Comparison of ENCODE assay signal across 17 cellular contexts in genomic region chr2:29050591-29050990, GRCh38. TPM values are rescaled to one million over a fixed set of nuclear protein-coding genes. Genes with fewer than 3 reads are reported as not detected.
DNase-seq lines count a peak whose midpoint lies in the region; ATAC-seq and TF ChIP-seq lines count a peak whose summit lies in the region.
"Had no signal": no experiment of that assay in that cellular context is flagged by ENCODE, and none has a peak within 500 bp of the region (broad histone marks: within the 10 kb centered on the region; RNA-seq: fewer than 3 reads in every experiment).

No MANE protein-coding gene starts in this region.

- ATAC-seq in HG03521 (IDR thresholded peaks at IDR 0.05; ENCODE audit: unreplicated experiment): no peak
- ATAC-seq: A549 had no signal

- H3K27ac ChIP-seq in BLaER1 treated with 17β-estradiol and CSF1 and Interleukin-3, amounts not matched to agents 10 nM and 100 nM: no peak overlapping the region
- no peak overlapping the region for H3K27ac ChIP-seq in SJCRH30
- H3K27ac ChIP-seq in neural progenitor cell: no peak overlapping the region
- H3K27ac ChIP-seq: A549 had no signal

- no peaks in the 10 kb centered on the region for H3K36me3 Mint-ChIP-seq in neural progenitor cell
- H3K36me3 Mint-ChIP-seq: CD4-positive, CD25-positive, alpha-beta regulatory T cell had no signal

- peak overlapping the region; percentile 37 for H3K27ac Mint-ChIP-seq in neural progenitor cell
- H3K27ac Mint-ChIP-seq: CD4-positive, CD25-positive, alpha-beta regulatory T cell had no signal

- peaks cover 3% of the 10 kb centered on the region for H3F3A ChIP-seq in neural progenitor cell (ENCODE audit: low read depth)

- no peaks in the 10 kb centered on the region; a peak in 1 of 22 replicates for H4K20me1 ChIP-seq in BLaER1 treated with 17β-estradiol and CSF1 and Interleukin-3, amounts not matched to agents 10 nM and 100 nM
- H4K20me1 ChIP-seq in neural progenitor cell (ENCODE audit: low read depth): no peaks in the 10 kb centered on the region

- in situ Hi-C loops in ACHN (cut with HindIII; ENCODE audit: low pct_ligation_motif_present, low pct_unique_long_range_greater_than_20kb, low sequenced_read_pairs): no loop called here

- peaks cover 8% of the 10 kb centered on the region for H3K27me3 Mint-ChIP-seq in neural progenitor cell (ENCODE audit: insufficient read depth, low read depth)
- H3K27me3 Mint-ChIP-seq: CD4-positive, CD25-positive, alpha-beta regulatory T cell had no signal

- H3K9me3 Mint-ChIP-seq in neural progenitor cell: no peaks in the 10 kb centered on the region
- H3K9me3 Mint-ChIP-seq: CD4-positive, CD25-positive, alpha-beta regulatory T cell had no signal

- peaks cover 22% of the 10 kb centered on the region for H3K4me1 Mint-ChIP-seq in neural progenitor cell
- H3K4me1 Mint-ChIP-seq: CD4-positive, CD25-positive, alpha-beta regulatory T cell had no signal

- H3K4me1 ChIP-seq in BLaER1 treated with 17β-estradiol and CSF1 and Interleukin-3, amounts not matched to agents 10 nM and 100 nM: peaks cover 5 to 13% (median 8%) of the 10 kb centered on the region in 10 experiments; a peak in 15 of 20 replicates
- peaks cover 12% of the 10 kb centered on the region for H3K4me1 ChIP-seq in SJCRH30
- H3K4me1 ChIP-seq in neural progenitor cell: peaks cover 18% of the 10 kb centered on the region
- H3K4me1 ChIP-seq: A549 had no signal

- H3K36me3 ChIP-seq in BLaER1 treated with 17β-estradiol and CSF1 and Interleukin-3, amounts not matched to agents 10 nM and 100 nM: no peaks in the 10 kb centered on the region
- no peaks in the 10 kb centered on the region for H3K36me3 ChIP-seq in SJCRH30
- no peaks in the 10 kb centered on the region for H3K36me3 ChIP-seq in neural progenitor cell

- no peak overlapping the region for H3K9ac ChIP-seq in BLaER1 treated with 17β-estradiol and CSF1 and Interleukin-3, amounts not matched to agents 10 nM and 100 nM
- H3K9ac ChIP-seq in neural progenitor cell: no peak overlapping the region

- no peaks in the 10 kb centered on the region for H3K79me2 ChIP-seq in neural progenitor cell (ENCODE audit: low read depth)

- TF ChIP-seq CTCF in neural progenitor cell (IDR thresholded peaks at IDR 0.05): no peak

- H3K4me2 ChIP-seq in BLaER1 treated with 17β-estradiol and CSF1 and Interleukin-3, amounts not matched to agents 10 nM and 100 nM: peak overlapping the region in 8 of 11 experiments; percentile 2 to 58 (median 45); a peak in 11 of 22 replicates
- no peak overlapping the region for H3K4me2 ChIP-seq in neural progenitor cell
- H3K4me2 ChIP-seq: A549 had no signal

- no peak overlapping the region for H3K4me3 ChIP-seq in BLaER1 treated with 17β-estradiol and CSF1 and Interleukin-3, amounts not matched to agents 10 nM and 100 nM
- no peak overlapping the region for H3K4me3 ChIP-seq in SJCRH30
- no peak overlapping the region for H3K4me3 ChIP-seq in neural progenitor cell
- H3K4me3 ChIP-seq: A549 had no signal

- no peaks in the 10 kb centered on the region for H3K9me3 ChIP-seq in BLaER1 treated with 17β-estradiol and CSF1 and Interleukin-3, amounts not matched to agents 10 nM and 100 nM (replicated peaks in 1 of 11)
- H3K9me3 ChIP-seq in SJCRH30 (replicated peaks): no peaks in the 10 kb centered on the region
- no peaks in the 10 kb centered on the region for H3K9me3 ChIP-seq in neural progenitor cell (ENCODE audit: low read depth)
- H3K9me3 ChIP-seq: A549 had no signal

- H3K4me3 Mint-ChIP-seq in neural progenitor cell: no peak overlapping the region
- H3K4me3 Mint-ChIP-seq: CD4-positive, CD25-positive, alpha-beta regulatory T cell had no signal

- DNase-seq in NCI-H1092 (lab: John Stamatoyannopoulos, UW) (peak; percentile 31), SJCRH30 (peak; percentile 90 to 95), neural progenitor cell (ENCODE audit: low spot score) (no peak), ACHN (no peak), NCI-H2196 treated with DMSO at 0.1 percent for 48 hours (lab: John Stamatoyannopoulos, UW; ENCODE audit: unreplicated experiment) (no peak)
- DNase-seq in effector CD4-positive, alpha-beta T cell: no peak
- DNase-seq: CD4-positive, CD25-positive, alpha-beta regulatory T cell; H7; Karpas-422; MM.1S; NCI-H2081; NCI-H446; NCI-H774; SHP77 treated with DMSO at 0.1 percent for 48 hours had no signal

- no peaks in the 10 kb centered on the region for H3K27me3 ChIP-seq in BLaER1 treated with 17β-estradiol and CSF1 and Interleukin-3, amounts not matched to agents 10 nM and 100 nM
- H3K27me3 ChIP-seq in SJCRH30 (peaks cover 24% of the 10 kb centered on the region), neural progenitor cell (no peaks in the 10 kb centered on the region)

- no peak overlapping the region for H2AFZ ChIP-seq in neural progenitor cell (replicated peaks)

RNA-seq across cellular contexts. Expression of gene PCARE, which starts 23.7 kb away (rescaled TPM):
- total RNA-seq in SJCRH30 (2014; rRNA removed; shearing (Covaris generic)): 0.02 TPM in 1 of 2 replicates, not detected in the other
- total RNA-seq in neural progenitor cell (ENCODE audit: low replicate concordance): not detected in 2 replicates
- total RNA-seq: CD4-positive, CD25-positive, alpha-beta regulatory T cell; H7 had no signal

Comparison
In these comparisons a context has a peak if more than half of its experiments do, and no peak if none do; other contexts are left out.
1. DNase-seq: peak in NCI-H1092 (single experiment) and SJCRH30 (2 of 2); none in neural progenitor cell (single experiment), ACHN (single experiment), effector CD4-positive, alpha-beta T cell (single experiment) and NCI-H2196 treated with DMSO at 0.1 percent for 48 hours (single experiment).